Comparison of ENCODE assay signal across 1 cellular context in genomic region chr21:45548711-45549491, GRCh38.
A peak's percentile ranks its signal among the peaks of the same experiment; 100 is the strongest.
TF ChIP-seq lines count a peak whose summit lies in the region.

No MANE protein-coding gene starts in this region.

TF ChIP-seq in HepG2, 621 proteins besides CTCF, POLR2A, EP300 and RAD21 (continues in another document):
- TF ChIP-seq, protein P1, sequence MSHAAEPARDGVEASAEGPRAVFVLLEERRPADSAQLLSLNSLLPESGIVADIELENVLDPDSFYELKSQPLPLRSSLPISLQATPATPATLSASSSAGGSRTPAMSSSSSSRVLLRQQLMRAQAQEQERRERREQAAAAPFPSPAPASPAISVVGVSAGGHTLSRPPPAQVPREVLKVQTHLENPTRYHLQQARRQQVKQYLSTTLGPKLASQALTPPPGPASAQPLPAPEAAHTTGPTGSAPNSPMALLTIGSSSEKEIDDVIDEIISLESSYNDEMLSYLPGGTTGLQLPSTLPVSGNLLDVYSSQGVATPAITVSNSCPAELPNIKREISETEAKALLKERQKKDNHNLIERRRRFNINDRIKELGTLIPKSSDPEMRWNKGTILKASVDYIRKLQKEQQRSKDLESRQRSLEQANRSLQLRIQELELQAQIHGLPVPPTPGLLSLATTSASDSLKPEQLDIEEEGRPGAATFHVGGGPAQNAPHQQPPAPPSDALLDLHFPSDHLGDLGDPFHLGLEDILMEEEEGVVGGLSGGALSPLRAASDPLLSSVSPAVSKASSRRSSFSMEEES (CRISPR knock-in tag; IDR thresholded peaks at IDR 0.05), result peak; percentile 79
- peak; percentile 70 for TF ChIP-seq BHLHE40 (IDR thresholded peaks at IDR 0.05; ENCODE audit: low read length)
- TF ChIP-seq MED1 (CRISPR knock-in tag; IDR thresholded peaks at IDR 0.05), result 0 out of 2 replicates have a peak, but pooled peaks have one; percentile 35
- TF ChIP-seq ZNF75D (CRISPR knock-in tag; IDR thresholded peaks at IDR 0.05; ENCODE audit: borderline replicate concordance), result no peak
- TF ChIP-seq, protein P2, sequence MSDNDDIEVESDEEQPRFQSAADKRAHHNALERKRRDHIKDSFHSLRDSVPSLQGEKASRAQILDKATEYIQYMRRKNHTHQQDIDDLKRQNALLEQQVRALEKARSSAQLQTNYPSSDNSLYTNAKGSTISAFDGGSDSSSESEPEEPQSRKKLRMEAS (IDR thresholded peaks at IDR 0.05), result peak; percentile 67
- TF ChIP-seq ZSCAN20 (CRISPR knock-in tag; IDR thresholded peaks at IDR 0.05; ENCODE audit: borderline replicate concordance), result no peak
- TF ChIP-seq FOSL2 (CRISPR knock-in tag; IDR thresholded peaks at IDR 0.05), result peak; percentile 56
- no peak for TF ChIP-seq ZNF33A (CRISPR knock-in tag; IDR thresholded peaks at IDR 0.05; ENCODE audit: borderline replicate concordance)
- peak; percentile 76 for TF ChIP-seq HNF4A (CRISPR knock-in tag; IDR thresholded peaks at IDR 0.05)
- TF ChIP-seq ARID5B (CRISPR knock-in tag; IDR thresholded peaks at IDR 0.05), result peak; percentile 64
- no peak for TF ChIP-seq TCF7L2 (IDR thresholded peaks at IDR 0.05; ENCODE audit: low read depth, low read length)
- TF ChIP-seq, protein P3, sequence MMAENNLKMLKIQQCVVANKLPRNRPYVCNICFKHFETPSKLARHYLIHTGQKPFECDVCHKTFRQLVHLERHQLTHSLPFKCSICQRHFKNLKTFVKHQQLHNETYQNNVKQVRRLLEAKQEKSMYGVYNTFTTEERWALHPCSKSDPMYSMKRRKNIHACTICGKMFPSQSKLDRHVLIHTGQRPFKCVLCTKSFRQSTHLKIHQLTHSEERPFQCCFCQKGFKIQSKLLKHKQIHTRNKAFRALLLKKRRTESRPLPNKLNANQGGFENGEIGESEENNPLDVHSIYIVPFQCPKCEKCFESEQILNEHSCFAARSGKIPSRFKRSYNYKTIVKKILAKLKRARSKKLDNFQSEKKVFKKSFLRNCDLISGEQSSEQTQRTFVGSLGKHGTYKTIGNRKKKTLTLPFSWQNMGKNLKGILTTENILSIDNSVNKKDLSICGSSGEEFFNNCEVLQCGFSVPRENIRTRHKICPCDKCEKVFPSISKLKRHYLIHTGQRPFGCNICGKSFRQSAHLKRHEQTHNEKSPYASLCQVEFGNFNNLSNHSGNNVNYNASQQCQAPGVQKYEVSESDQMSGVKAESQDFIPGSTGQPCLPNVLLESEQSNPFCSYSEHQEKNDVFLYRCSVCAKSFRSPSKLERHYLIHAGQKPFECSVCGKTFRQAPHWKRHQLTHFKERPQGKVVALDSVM (CRISPR knock-in tag; IDR thresholded peaks at IDR 0.05), result peak; percentile 76
- TF ChIP-seq, protein P4, sequence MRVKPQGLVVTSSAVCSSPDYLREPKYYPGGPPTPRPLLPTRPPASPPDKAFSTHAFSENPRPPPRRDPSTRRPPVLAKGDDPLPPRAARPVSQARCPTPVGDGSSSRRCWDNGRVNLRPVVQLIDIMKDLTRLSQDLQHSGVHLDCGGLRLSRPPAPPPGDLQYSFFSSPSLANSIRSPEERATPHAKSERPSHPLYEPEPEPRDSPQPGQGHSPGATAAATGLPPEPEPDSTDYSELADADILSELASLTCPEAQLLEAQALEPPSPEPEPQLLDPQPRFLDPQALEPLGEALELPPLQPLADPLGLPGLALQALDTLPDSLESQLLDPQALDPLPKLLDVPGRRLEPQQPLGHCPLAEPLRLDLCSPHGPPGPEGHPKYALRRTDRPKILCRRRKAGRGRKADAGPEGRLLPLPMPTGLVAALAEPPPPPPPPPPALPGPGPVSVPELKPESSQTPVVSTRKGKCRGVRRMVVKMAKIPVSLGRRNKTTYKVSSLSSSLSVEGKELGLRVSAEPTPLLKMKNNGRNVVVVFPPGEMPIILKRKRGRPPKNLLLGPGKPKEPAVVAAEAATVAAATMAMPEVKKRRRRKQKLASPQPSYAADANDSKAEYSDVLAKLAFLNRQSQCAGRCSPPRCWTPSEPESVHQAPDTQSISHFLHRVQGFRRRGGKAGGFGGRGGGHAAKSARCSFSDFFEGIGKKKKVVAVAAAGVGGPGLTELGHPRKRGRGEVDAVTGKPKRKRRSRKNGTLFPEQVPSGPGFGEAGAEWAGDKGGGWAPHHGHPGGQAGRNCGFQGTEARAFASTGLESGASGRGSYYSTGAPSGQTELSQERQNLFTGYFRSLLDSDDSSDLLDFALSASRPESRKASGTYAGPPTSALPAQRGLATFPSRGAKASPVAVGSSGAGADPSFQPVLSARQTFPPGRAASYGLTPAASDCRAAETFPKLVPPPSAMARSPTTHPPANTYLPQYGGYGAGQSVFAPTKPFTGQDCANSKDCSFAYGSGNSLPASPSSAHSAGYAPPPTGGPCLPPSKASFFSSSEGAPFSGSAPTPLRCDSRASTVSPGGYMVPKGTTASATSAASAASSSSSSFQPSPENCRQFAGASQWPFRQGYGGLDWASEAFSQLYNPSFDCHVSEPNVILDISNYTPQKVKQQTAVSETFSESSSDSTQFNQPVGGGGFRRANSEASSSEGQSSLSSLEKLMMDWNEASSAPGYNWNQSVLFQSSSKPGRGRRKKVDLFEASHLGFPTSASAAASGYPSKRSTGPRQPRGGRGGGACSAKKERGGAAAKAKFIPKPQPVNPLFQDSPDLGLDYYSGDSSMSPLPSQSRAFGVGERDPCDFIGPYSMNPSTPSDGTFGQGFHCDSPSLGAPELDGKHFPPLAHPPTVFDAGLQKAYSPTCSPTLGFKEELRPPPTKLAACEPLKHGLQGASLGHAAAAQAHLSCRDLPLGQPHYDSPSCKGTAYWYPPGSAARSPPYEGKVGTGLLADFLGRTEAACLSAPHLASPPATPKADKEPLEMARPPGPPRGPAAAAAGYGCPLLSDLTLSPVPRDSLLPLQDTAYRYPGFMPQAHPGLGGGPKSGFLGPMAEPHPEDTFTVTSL (CRISPR knock-in tag; IDR thresholded peaks at IDR 0.05; ENCODE audit: borderline replicate concordance), result peak; percentile 35; the same call in 1 of the 2 replicates
- TF ChIP-seq ADNP (CRISPR knock-in tag; IDR thresholded peaks at IDR 0.05), result no peak
- TF ChIP-seq SALL1 (CRISPR knock-in tag; IDR thresholded peaks at IDR 0.05), result peak; percentile 45; the same call in 1 of the 2 replicates
- peak; percentile 38; the same call in 1 of the 2 replicates for TF ChIP-seq ETV5 (CRISPR knock-in tag; IDR thresholded peaks at IDR 0.05; ENCODE audit: borderline replicate concordance)
- TF ChIP-seq HDAC6 (IDR thresholded peaks at IDR 0.05; ENCODE audit: low read depth, low read length), result no peak
- TF ChIP-seq ZNF552 (CRISPR knock-in tag; IDR thresholded peaks at IDR 0.05; ENCODE audit: borderline replicate concordance), result peak; percentile 89
- TF ChIP-seq RARA (CRISPR knock-in tag; IDR thresholded peaks at IDR 0.05), result peak; percentile 31; the same call in 1 of the 2 replicates
- TF ChIP-seq TEAD3 (CRISPR knock-in tag; optimal IDR thresholded peaks at IDR 0.05; ENCODE audit: borderline replicate concordance), result peak; percentile 40
- 0 out of 2 replicates have a peak, but pooled peaks have one; percentile 37 for TF ChIP-seq PAXIP1 (CRISPR knock-in tag; conservative IDR thresholded peaks at IDR 0.05)
- TF ChIP-seq GABPB1 (CRISPR knock-in tag; IDR thresholded peaks at IDR 0.05), result 0 out of 2 replicates have a peak, but pooled peaks have one; percentile 12
- no peak for TF ChIP-seq ZNF30 (CRISPR knock-in tag; IDR thresholded peaks at IDR 0.05)
- TF ChIP-seq MXD4 (CRISPR knock-in tag; IDR thresholded peaks at IDR 0.05), result 0 out of 2 replicates have a peak, but pooled peaks have one; percentile 14
- peak; percentile 31; the same call in 1 of the 2 replicates for TF ChIP-seq ERF (CRISPR knock-in tag; IDR thresholded peaks at IDR 0.05)
- peak; percentile 46; the same call in 1 of the 2 replicates for TF ChIP-seq FOXA3 (CRISPR knock-in tag; IDR thresholded peaks at IDR 0.05)
- TF ChIP-seq LCORL (IDR thresholded peaks at IDR 0.05), result no peak
- peak; percentile 55; the same call in 1 of the 2 replicates for TF ChIP-seq LCORL (CRISPR knock-in tag; IDR thresholded peaks at IDR 0.05)
- TF ChIP-seq ZNF263 (CRISPR knock-in tag; IDR thresholded peaks at IDR 0.05), result peak; percentile 17; the same call in 1 of the 2 replicates
- TF ChIP-seq POGZ (CRISPR knock-in tag; IDR thresholded peaks at IDR 0.05), result no peak
- TF ChIP-seq TCF12 (IDR thresholded peaks at IDR 0.05), result no peak
- no peak for TF ChIP-seq TCF12 (CRISPR knock-in tag; IDR thresholded peaks at IDR 0.05)
- peak; percentile 97 for TF ChIP-seq ZNF7 (CRISPR knock-in tag; IDR thresholded peaks at IDR 0.05)
- 0 out of 2 replicates have a peak, but pooled peaks have one; percentile 21 for TF ChIP-seq ZNF644 (CRISPR knock-in tag; IDR thresholded peaks at IDR 0.05; ENCODE audit: low read depth)
- no peak for TF ChIP-seq KLF12 (CRISPR knock-in tag; IDR thresholded peaks at IDR 0.05; ENCODE audit: borderline replicate concordance)
- TF ChIP-seq SAP130 (CRISPR knock-in tag; IDR thresholded peaks at IDR 0.05; ENCODE audit: low read depth), result peak; percentile 61
- TF ChIP-seq ZNF136 (CRISPR knock-in tag; IDR thresholded peaks at IDR 0.05; ENCODE audit: low read depth), result no peak
- TF ChIP-seq HNF4G (IDR thresholded peaks at IDR 0.05; ENCODE audit: borderline replicate concordance, low read depth, low read length), result peak; percentile 38; the same call in 1 of the 2 replicates
- peak; percentile 47; the same call in 1 of the 2 replicates for TF ChIP-seq HNF4G (CRISPR knock-in tag; IDR thresholded peaks at IDR 0.05; ENCODE audit: borderline replicate concordance, low read depth)
- peak; percentile 25; the same call in 1 of the 2 replicates for TF ChIP-seq FOXK1 (CRISPR knock-in tag; IDR thresholded peaks at IDR 0.05; ENCODE audit: borderline replicate concordance, low read depth)
- TF ChIP-seq ZKSCAN1 (IDR thresholded peaks at IDR 0.05; ENCODE audit: low read length), result no peak
- no peak for TF ChIP-seq ZNF598 (CRISPR knock-in tag; IDR thresholded peaks at IDR 0.05; ENCODE audit: borderline replicate concordance)
- TF ChIP-seq ELF3 (CRISPR knock-in tag; IDR thresholded peaks at IDR 0.05), result peak; percentile 73
